ENCODE assay signal across 10 cellular contexts in genomic region chr1:19664453-19665043, GRCh38. TPM values are rescaled to one million over a fixed set of nuclear protein-coding genes. Genes with fewer than 3 reads are reported as not detected.
DNase-seq lines count a peak whose midpoint lies in the region; ATAC-seq, FAIRE-seq and TF ChIP-seq lines count a peak whose summit lies in the region.
"Had no signal": no experiment of that assay in that cellular context is flagged by ENCODE, and none has a peak within 500 bp of the region (broad histone marks: within the 10 kb centered on the region; RNA-seq: fewer than 3 reads in every experiment).

Gene HTR6 (plus strand): TSS chr1:19664875. CDS start chr1:19665754, 879 bp downstream.

- H3K27ac Mint-ChIP-seq in activated T-helper 2 cell treated with anti-CD3 and anti-CD28 coated beads, Interferon-gamma antibody, Interleukin-2, Interleukin-4, amounts not matched to agents 10 μg/mL and 5 μg/mL and 100 μg/mL, durations not matched to agents 14 hours and 24 hours and 36 hours, result no peak within 1 kb of the TSS
- H3K27ac Mint-ChIP-seq: T-helper 1 cell treated with Interleukin-12 subunit alpha and Interleukin-12 subunit beta and Interleukin-4 antibody, amounts not matched to agents 30 μg/mL and 1 μg/mL, for 36 hours had no signal

- DNase-seq in HepG2 (ENCODE audit: low spot score), result no peak
- DNase-seq in right lobe of liver, result no peak
- no peak for DNase-seq in activated T-helper 2 cell treated with anti-CD3 and anti-CD28 coated beads, Interferon-gamma antibody, Interleukin-2, Interleukin-4, amounts not matched to agents 10 μg/mL and 5 μg/mL and 100 μg/mL, durations not matched to agents 14 hours and 24 hours and 36 hours (ENCODE audit: low spot score)
- no peak for DNase-seq in keratinocyte (ENCODE audit: low read depth, low spot score)
- peak; percentile 43 for DNase-seq in urothelium cell line (ENCODE audit: low spot score)
- DNase-seq in omental fat pad (ENCODE audit: low spot score), result no peak
- no peak for DNase-seq in small intestine

- no peak within 1 kb of the TSS for H3K9ac ChIP-seq in HepG2 (ENCODE audit: insufficient read depth, low read depth, low read length)
- no peak within 1 kb of the TSS for H3K9ac ChIP-seq in keratinocyte (ENCODE audit: control insufficient read depth, extremely low read depth, insufficient read depth, low read length)

- H3K36me3 Mint-ChIP-seq in activated T-helper 2 cell treated with anti-CD3 and anti-CD28 coated beads, Interferon-gamma antibody, Interleukin-2, Interleukin-4, amounts not matched to agents 10 μg/mL and 5 μg/mL and 100 μg/mL, durations not matched to agents 14 hours and 24 hours and 36 hours (ENCODE audit: low read depth), result no peaks in the 10 kb centered on the region

- H3K4me2 ChIP-seq in HepG2 (ENCODE audit: low read depth, low read length), result peak within 1 kb of the TSS; percentile 79
- H3K4me2 ChIP-seq in keratinocyte (ENCODE audit: control insufficient read depth, extremely low read depth, insufficient read depth, low read depth, low read length), result peak within 1 kb of the TSS; percentile 9

- H3K27me3 ChIP-seq in HepG2 (ENCODE audit: control insufficient read depth in 1 of 2, insufficient read depth in 2 of 2, low read length in 2 of 2) (peaks cover 10 to 57% of the 10 kb centered on the region in 2 experiments; a peak in 4 of 5 replicates), right lobe of liver (peaks cover 3 to 11% of the 10 kb centered on the region in 2 donors), keratinocyte (ENCODE audit: control insufficient read depth, extremely low read depth, insufficient read depth, low read length) (peaks cover 53% of the 10 kb centered on the region), small intestine (ENCODE audit: control insufficient read depth in 2 of 2, insufficient read depth in 2 of 2, low read length in 2 of 2) (peaks cover 14 to 26% of the 10 kb centered on the region in 2 donors)

- peak within 1 kb of the TSS; percentile 58 for H3K4me3 Mint-ChIP-seq in activated T-helper 2 cell treated with anti-CD3 and anti-CD28 coated beads, Interferon-gamma antibody, Interleukin-2, Interleukin-4, amounts not matched to agents 10 μg/mL and 5 μg/mL and 100 μg/mL, durations not matched to agents 14 hours and 24 hours and 36 hours (ENCODE audit: low read depth)

- ATAC-seq in HepG2, result peak; percentile 31
- no peak for ATAC-seq in right lobe of liver
- no peak for ATAC-seq in HG02642 (IDR thresholded peaks at IDR 0.05; ENCODE audit: poor library complexity, unreplicated experiment)
- no peak for ATAC-seq in omental fat pad (ENCODE audit: low FRiP score)

- POLR2A ChIA-PET in HepG2 (lab: Yijun Ruan, JAX), result no interaction called here

- TF ChIP-seq POLR2A in HepG2 (IDR thresholded peaks at IDR 0.05; ENCODE audit: insufficient read depth in 1 of 2, low read depth in 2 of 2, low read length in 2 of 2) (no peak), right lobe of liver (IDR thresholded peaks at IDR 0.05) (no peak)

- WGBS in HepG2 (ENCODE audit: low lambda C conversion rate), result no CpG with 5 or more reads among the region's 57 CpGs
- WGBS in right lobe of liver (ENCODE audit: insufficient coverage, low coverage, low lambda C conversion rate, missing lambda C conversion rate), result 0% methylated on average over 3 of the region's 57 CpGs
- WGBS in small intestine, 3 donors, result 3 to 6% (median 4%) methylated on average over 23 to 57 of the region's 57 CpGs

- no TSS peak for BruUV-seq in HepG2 (replicated peaks; lab: Mats Ljungman, UMichigan)

- no peaks in the 10 kb centered on the region for H3K79me2 ChIP-seq in HepG2 (ENCODE audit: insufficient read depth, low read length)
- H3K79me2 ChIP-seq in keratinocyte (ENCODE audit: control insufficient read depth, insufficient read depth, low read length), result no peaks in the 10 kb centered on the region

- H3K36me3 ChIP-seq in HepG2 (replicated peaks in 1 of 2; ENCODE audit: control insufficient read depth in 1 of 2, insufficient read depth in 2 of 2, low read length in 2 of 2) (no peaks in the 10 kb centered on the region), right lobe of liver (no peaks in the 10 kb centered on the region), keratinocyte (ENCODE audit: control insufficient read depth in 2 of 2, extremely low read depth in 1 of 2, insufficient read depth in 2 of 2, low read length in 2 of 2) (no peaks in the 10 kb centered on the region), small intestine (ENCODE audit: control insufficient read depth in 2 of 2, insufficient read depth in 2 of 2, low read length in 2 of 2) (no peaks in the 10 kb centered on the region)

- TF ChIP-seq CTCF in HepG2 (CRISPR knock-in tag; IDR thresholded peaks at IDR 0.05) (no peak), right lobe of liver (IDR thresholded peaks at IDR 0.05) (no peak), keratinocyte (optimal IDR thresholded peaks at IDR 0.05 in 1 of 3, IDR thresholded peaks at IDR 0.05 in 1 of 3, conservative IDR thresholded peaks at IDR 0.05 in 1 of 3; ENCODE audit: extremely low read depth in 1 of 3, insufficient read depth in 2 of 3, low read length in 3 of 3) (no peak), omental fat pad (IDR thresholded peaks at IDR 0.05) (no peak)

- H2AFZ ChIP-seq in HepG2 (ENCODE audit: low read length), result no peak within 1 kb of the TSS
- no peak within 1 kb of the TSS for H2AFZ ChIP-seq in keratinocyte (ENCODE audit: control insufficient read depth, low read length)

- H3K27ac ChIP-seq in HepG2 (ENCODE audit: extremely low read length, insufficient read depth, low read length), result no peak within 1 kb of the TSS
- H3K27ac ChIP-seq in right lobe of liver, result no peak within 1 kb of the TSS
- H3K27ac ChIP-seq in keratinocyte (ENCODE audit: control insufficient read depth, insufficient read depth, low read length), result no peak within 1 kb of the TSS
- no peak within 1 kb of the TSS for H3K27ac ChIP-seq in small intestine (ENCODE audit: low read depth in 1 of 2, low read length in 1 of 2)

- TF ChIP-seq RAD21 in HepG2 (CRISPR knock-in tag; IDR thresholded peaks at IDR 0.05), result no peak

- intact Hi-C loops in HepG2 (cut with micrococcal nuclease; ENCODE audit: unreplicated experiment), result loop anchor here (1.0 kb wide), 1 partner anchor 40 kb away; no protein-coding TSS in a partner anchor
- intact Hi-C loops in right lobe of liver (cut with DNase I), result no loop called here
- intact Hi-C loops in activated T-helper 2 cell treated with anti-CD3 and anti-CD28 coated beads, Interferon-gamma antibody, Interleukin-2, Interleukin-4, amounts not matched to agents 10 μg/mL and 5 μg/mL and 100 μg/mL, durations not matched to agents 14 hours and 24 hours and 36 hours (cut with micrococcal nuclease), result loop anchor here (10.0 kb wide), 1 partner anchor 150 kb away; the partner anchor contains the start of gene RNF186

- CTCF ChIA-PET in HepG2 (lab: Yijun Ruan, JAX; ENCODE audit: low intra/inter-chr PET ratio, low total read pairs), result interaction anchor here (1.1 kb wide), 1 partner anchor 39 kb away, joined by 3 read pairs; no protein-coding TSS in a partner anchor

- no peaks in the 10 kb centered on the region for H3K9me3 ChIP-seq in HepG2 (ENCODE audit: low read length)
- no peaks in the 10 kb centered on the region for H3K9me3 ChIP-seq in right lobe of liver
- H3K9me3 ChIP-seq in keratinocyte (ENCODE audit: control insufficient read depth, low read depth, low read length), result no peaks in the 10 kb centered on the region
- no peaks in the 10 kb centered on the region for H3K9me3 ChIP-seq in small intestine (ENCODE audit: control insufficient read depth, low read depth)

- H3K4me1 Mint-ChIP-seq in activated T-helper 2 cell treated with anti-CD3 and anti-CD28 coated beads, Interferon-gamma antibody, Interleukin-2, Interleukin-4, amounts not matched to agents 10 μg/mL and 5 μg/mL and 100 μg/mL, durations not matched to agents 14 hours and 24 hours and 36 hours (ENCODE audit: low read depth), result peaks cover 7% of the 10 kb centered on the region

- no peak for FAIRE-seq in HepG2 (lab: Jason Lieb, UNC)
- FAIRE-seq in keratinocyte (lab: Jason Lieb, UNC), result no peak
- FAIRE-seq in urothelium cell line (lab: Jason Lieb, UNC), result no peak
- FAIRE-seq in small intestine (lab: Jason Lieb, UNC), result no peak
- FAIRE-seq: GM18507 had no signal

- dilution Hi-C loops in keratinocyte (cut with MboI; ENCODE audit: extremely low pct_ligation_motif_present, low sequenced_read_pairs), result no loop called here

- H3K27me3 Mint-ChIP-seq in activated T-helper 2 cell treated with anti-CD3 and anti-CD28 coated beads, Interferon-gamma antibody, Interleukin-2, Interleukin-4, amounts not matched to agents 10 μg/mL and 5 μg/mL and 100 μg/mL, durations not matched to agents 14 hours and 24 hours and 36 hours (ENCODE audit: low read depth), result peaks cover 43% of the 10 kb centered on the region

- H3K4me3 ChIP-seq in HepG2 (replicated peaks in 1 of 3; ENCODE audit: insufficient read depth in 1 of 3, low read depth in 2 of 3, low read length in 3 of 3), result peak within 1 kb of the TSS; percentile 28 to 69 (median 42); a peak in 4 of 6 replicates
- H3K4me3 ChIP-seq in right lobe of liver, result no peak within 1 kb of the TSS
- H3K4me3 ChIP-seq in keratinocyte (ENCODE audit: control insufficient read depth in 2 of 3, extremely low read depth in 1 of 3, insufficient read depth in 2 of 3, low read depth in 1 of 3, low read length in 3 of 3), result no peak within 1 kb of the TSS
- H3K4me3 ChIP-seq in small intestine (ENCODE audit: low read depth in 1 of 2, low read length in 2 of 2), result peak within 1 kb of the TSS in 1 of 2 donors; percentile 48

- H3K4me1 ChIP-seq in HepG2 (ENCODE audit: insufficient read depth, low read length) (peaks cover 19% of the 10 kb centered on the region), right lobe of liver (peaks cover 0 to 7% (median 0%) of the 10 kb centered on the region in 4 donors), keratinocyte (ENCODE audit: control insufficient read depth, extremely low read depth, insufficient read depth, low read length) (peaks cover 9% of the 10 kb centered on the region), small intestine (ENCODE audit: control insufficient read depth in 2 of 2, insufficient read depth in 1 of 2, low read depth in 1 of 2, low read length in 1 of 2) (peaks cover 0 to 2% of the 10 kb centered on the region in 2 donors)

- no peaks in the 10 kb centered on the region for H3K9me1 ChIP-seq in keratinocyte (ENCODE audit: control insufficient read depth, extremely low read depth, insufficient read depth, low read length)

- in situ Hi-C loops in HepG2 (cut with HindIII; ENCODE audit: extremely low pct_ligation_motif_present, low pct_unique_long_range_greater_than_20kb), result loop anchor here (5.0 kb wide), 1 partner anchor 38 kb away; no protein-coding TSS in a partner anchor

- H3K9me3 Mint-ChIP-seq in activated T-helper 2 cell treated with anti-CD3 and anti-CD28 coated beads, Interferon-gamma antibody, Interleukin-2, Interleukin-4, amounts not matched to agents 10 μg/mL and 5 μg/mL and 100 μg/mL, durations not matched to agents 14 hours and 24 hours and 36 hours, result no peaks in the 10 kb centered on the region
- H3K9me3 Mint-ChIP-seq: T-helper 1 cell treated with Interleukin-12 subunit alpha and Interleukin-12 subunit beta and Interleukin-4 antibody, amounts not matched to agents 30 μg/mL and 1 μg/mL, for 36 hours had no signal

- 0 out of 2 replicates have a peak, but pooled peaks cover 2% of the 10 kb centered on the region for H4K20me1 ChIP-seq in HepG2 (ENCODE audit: insufficient read depth, low read length)
- peaks cover 2% of the 10 kb centered on the region for H4K20me1 ChIP-seq in keratinocyte (ENCODE audit: control insufficient read depth, extremely low read depth, insufficient read depth, low read length)

- TF ChIP-seq EP300 in HepG2 (IDR thresholded peaks at IDR 0.05; ENCODE audit: low read depth in 2 of 2, low read length in 2 of 2), result no peak
- no peak for TF ChIP-seq EP300 in HepG2 (CRISPR knock-in tag; IDR thresholded peaks at IDR 0.05; ENCODE audit: borderline replicate concordance)

RNA-seq across cellular contexts. Expression of gene HTR6, which starts in this region (rescaled TPM):
- total RNA-seq in HepG2 (2016; rRNA removed; fragmentation: Illumina TruSeq; extraction: Trizol) (0.04 TPM in 1 of 2 replicates, not detected in the other), right lobe of liver (not detected), omental fat pad (not detected)
- total RNA-seq in HepG2 (2016; cell fraction: cytosol; rRNA removed; fragmentation: Illumina TruSeq; extraction: Trizol; ENCODE audit: low read depth), result not detected in 2 replicates
- total RNA-seq in HepG2 (2016; cell fraction: insoluble cytoplasmic fraction; rRNA removed; fragmentation: Illumina TruSeq; extraction: Trizol), result not detected in 2 replicates
- total RNA-seq in HepG2 (2016; cell fraction: membrane; rRNA removed; fragmentation: Illumina TruSeq; extraction: Trizol), result not detected in 2 replicates
- not detected in 2 replicates for total RNA-seq in HepG2 (2016; cell fraction: nucleus; rRNA removed; fragmentation: Illumina TruSeq; extraction: Trizol)
- polyA plus RNA-seq in HepG2 (2011; rRNA removed) (0.05 TPM in 1 of 2 replicates, not detected in the other), keratinocyte (not detected in 3 replicates), small intestine (under 1 TPM in 1 of 3 donors, not detected in 2; 0.03 TPM)
- polyA plus RNA-seq in HepG2 (2011; cell fraction: cytosol; rRNA removed), result not detected in 2 replicates
- not detected in 2 replicates for polyA plus RNA-seq in HepG2 (2011; cell fraction: nucleus; rRNA removed)
- not detected in 2 replicates for polyA plus RNA-seq in HepG2 (2012)
- not detected in 2 replicates for polyA plus RNA-seq in HepG2 (2016; cell fraction: cytosol; fragmentation: Illumina TruSeq; extraction: Trizol; ENCODE audit: low read depth)
- polyA plus RNA-seq in HepG2 (2016; cell fraction: insoluble cytoplasmic fraction; fragmentation: Illumina TruSeq; extraction: Trizol; ENCODE audit: low read depth), result not detected in 2 replicates
- polyA plus RNA-seq in HepG2 (2016; cell fraction: membrane; fragmentation: Illumina TruSeq; extraction: Trizol; ENCODE audit: low read depth), result not detected in 2 replicates
- polyA plus RNA-seq in HepG2 (2016; cell fraction: nucleus; fragmentation: Illumina TruSeq; extraction: Trizol; ENCODE audit: insufficient read depth, low read depth), result not detected in 2 replicates
- polyA minus RNA-seq in HepG2 (2011; rRNA and poly(A)+ RNA removed; ENCODE audit: low replicate concordance), result not detected in 2 replicates
- polyA minus RNA-seq in HepG2 (2011; cell fraction: cytosol; rRNA and poly(A)+ RNA removed), result not detected in 2 replicates
- not detected in 2 replicates for polyA minus RNA-seq in HepG2 (2011; cell fraction: nucleus; rRNA and poly(A)+ RNA removed)
- total RNA-seq in activated T-helper 2 cell treated with anti-CD3 and anti-CD28 coated beads, Interferon-gamma antibody, Interleukin-2, Interleukin-4, amounts not matched to agents 10 μg/mL and 5 μg/mL and 100 μg/mL, durations not matched to agents 14 hours and 24 hours and 36 hours, result not detected in 2 replicates
- not detected for polyA plus RNA-seq in keratinocyte (2011; ENCODE audit: low read depth)
- polyA plus RNA-seq in keratinocyte (2011; cell fraction: cytosol; rRNA removed), result not detected in 2 replicates
- not detected in 2 replicates for polyA plus RNA-seq in keratinocyte (2011; cell fraction: nucleus; rRNA removed)
- not detected in 2 replicates for polyA plus RNA-seq in keratinocyte (2012; ENCODE audit: low replicate concordance)
- not detected in 3 replicates for polyA minus RNA-seq in keratinocyte
- polyA minus RNA-seq in keratinocyte (2011; cell fraction: cytosol; rRNA and poly(A)+ RNA removed), result not detected
- not detected in 2 replicates for polyA minus RNA-seq in keratinocyte (2011; cell fraction: nucleus; rRNA and poly(A)+ RNA removed)

Comparison
In these comparisons a context has a peak if more than half of its experiments do, and no peak if none do; other contexts are left out.
1. intact Hi-C loops: an anchor here in HepG2 (1.0 kb wide) and activated T-helper 2 cell treated with anti-CD3 and anti-CD28 coated beads, Interferon-gamma antibody, Interleukin-2, Interleukin-4, amounts not matched to agents 10 μg/mL and 5 μg/mL and 100 μg/mL, durations not matched to agents 14 hours and 24 hours and 36 hours (10.0 kb wide); none called in right lobe of liver.
2. Peak in ATAC-seq, H3K4me3 ChIP-seq and H3K4me2 ChIP-seq in HepG2; RNA of the gene not detected or under 1 TPM.